1 cellular context compared by ENCODE assay signal in genomic region chr6:3489032-3489757, GRCh38.
TF ChIP-seq lines count a peak whose summit lies in the region.

No MANE protein-coding gene starts in this region.

TF ChIP-seq in endothelial cell of umbilical vein, 7 proteins besides CTCF, POLR2A, EP300 and RAD21:
- TF ChIP-seq MYC (IDR thresholded peaks at IDR 0.05; ENCODE audit: low read depth, low read length) = no peak
- TF ChIP-seq POLR2AphosphoS5 (IDR thresholded peaks at IDR 0.05; ENCODE audit: insufficient read depth, low read depth, low read length) = no peak
- no peak for TF ChIP-seq EZH2 (IDR thresholded peaks at IDR 0.05; ENCODE audit: borderline replicate concordance, low read depth, low read length, severe bottlenecking)
- no peak for TF ChIP-seq GATA2 (IDR thresholded peaks at IDR 0.05; ENCODE audit: insufficient read depth, insufficient read length, low read depth, low read length)
- no peak for TF ChIP-seq JUN (IDR thresholded peaks at IDR 0.05; ENCODE audit: borderline replicate concordance, insufficient read depth, insufficient read length, low read depth)
- TF ChIP-seq FOS (IDR thresholded peaks at IDR 0.05; ENCODE audit: borderline replicate concordance, insufficient read depth, low read length) = no peak
- TF ChIP-seq MAX (IDR thresholded peaks at IDR 0.05; ENCODE audit: insufficient read depth, insufficient read length) = no peak
